ENCODE assay signal across 8 cellular contexts in genomic region chr17:59839646-59840328, GRCh38. TPM values are rescaled to one million over a fixed set of nuclear protein-coding genes. Genes with fewer than 3 reads are reported as not detected.
A peak's percentile ranks its signal among the peaks of the same experiment; 100 is the strongest.
DNase-seq lines count a peak whose midpoint lies in the region; ATAC-seq, FAIRE-seq and TF ChIP-seq lines count a peak whose summit lies in the region.

No MANE protein-coding gene starts in this region.

- FAIRE-seq in frontal cortex (lab: Jason Lieb, UNC), result no peak

- peak overlapping the region; percentile 98 to 100 for H3K4me3 Mint-ChIP-seq in CD14-positive monocyte
- H3K4me3 Mint-ChIP-seq in central memory CD8-positive, alpha-beta T cell, result peak overlapping the region; percentile 96

- H3K9me3 ChIP-seq in KOPT-K1 (ENCODE audit: insufficient read depth, low read length, poor library complexity, severe bottlenecking), result no peaks in the 10 kb centered on the region
- no peaks in the 10 kb centered on the region for H3K9me3 ChIP-seq in mucosa of stomach (ENCODE audit: control insufficient read depth, low read length)

- TF ChIP-seq CTCF in CD14-positive monocyte (IDR thresholded peaks at IDR 0.05), result no peak

- peaks cover 45% of the 10 kb centered on the region for H3K4me1 Mint-ChIP-seq in CD14-positive monocyte
- H3K4me1 Mint-ChIP-seq in central memory CD8-positive, alpha-beta T cell, result peaks cover 67% of the 10 kb centered on the region

- intact Hi-C loops in CD14-positive monocyte (cut with micrococcal nuclease), result loop anchor here (5.0 to 10.0 kb wide), 4 partner anchors 32 to 215 kb away; no protein-coding TSS in a partner anchor

- ATAC-seq in central memory CD8-positive, alpha-beta T cell (replicated peaks; ENCODE audit: extremely low read depth, poor library complexity, severe bottlenecking), result no peak
- ATAC-seq in GM18909 (IDR thresholded peaks at IDR 0.05; ENCODE audit: poor library complexity, unreplicated experiment), result no peak

- peak overlapping the region; percentile 97 for H3K4me3 ChIP-seq in mucosa of stomach (ENCODE audit: low read length)

- H3K4me1 ChIP-seq in mucosa of stomach (ENCODE audit: control insufficient read depth, insufficient read depth, low read length), result peaks cover 16% of the 10 kb centered on the region

- H3K27me3 ChIP-seq in mucosa of stomach (ENCODE audit: control insufficient read depth, insufficient read depth, low read length), result no peaks in the 10 kb centered on the region

- H3K9ac ChIP-seq in mucosa of stomach (ENCODE audit: low read length), result peak overlapping the region; percentile 99

- no peaks in the 10 kb centered on the region for H3K27me3 Mint-ChIP-seq in CD14-positive monocyte (ENCODE audit: low read depth in 3 of 3)
- no peaks in the 10 kb centered on the region for H3K27me3 Mint-ChIP-seq in central memory CD8-positive, alpha-beta T cell

- H3K36me3 ChIP-seq in KOPT-K1 (ENCODE audit: insufficient read depth, low read length) (peaks cover 34% of the 10 kb centered on the region), mucosa of stomach (ENCODE audit: control insufficient read depth, insufficient read depth, low read length) (peaks cover 29% of the 10 kb centered on the region)

- peaks cover 0 to 5% (median 0%) of the 10 kb centered on the region in 7 donors for H3K9me3 Mint-ChIP-seq in CD14-positive monocyte
- H3K9me3 Mint-ChIP-seq in central memory CD8-positive, alpha-beta T cell, result no peaks in the 10 kb centered on the region

- H3K27ac Mint-ChIP-seq in CD14-positive monocyte, result peak overlapping the region; percentile 31 to 100 (median 96)
- H3K27ac Mint-ChIP-seq in central memory CD8-positive, alpha-beta T cell (ENCODE audit: low read depth), result peak overlapping the region; percentile 97

- peak overlapping the region; percentile 86 for H3K27ac ChIP-seq in KOPT-K1 (ENCODE audit: low read depth, low read length, poor library complexity, severe bottlenecking)

- no peak for DNase-seq in CD14-positive monocyte (ENCODE audit: low spot score)
- no peak for DNase-seq in central memory CD8-positive, alpha-beta T cell (ENCODE audit: low spot score in 2 of 2)
- DNase-seq in NCI-H128 (lab: John Stamatoyannopoulos, UW; ENCODE audit: unreplicated experiment), result no peak
- DNase-seq in C1 segment of cervical spinal cord (lab: John Stamatoyannopoulos, UW), result no peak
- no peak for DNase-seq in frontal cortex (ENCODE audit: low spot score in 2 of 2)

- H3K36me3 Mint-ChIP-seq in CD14-positive monocyte, result peaks cover 45 to 62% of the 10 kb centered on the region in 2 donors
- H3K36me3 Mint-ChIP-seq in central memory CD8-positive, alpha-beta T cell (ENCODE audit: insufficient read depth), result peaks cover 57% of the 10 kb centered on the region

RNA-seq across cellular contexts. Expression of gene TUBD1, which starts 53.0 kb away (rescaled TPM):
- 1 to 10 TPM; 2.9 to 7.3 TPM for polyA plus RNA-seq in CD14-positive monocyte
- 11.0 TPM for total RNA-seq in frontal cortex

RNA-seq across cellular contexts. Expression of gene RPS6KB1, which starts 53.1 kb away (rescaled TPM):
- 10 to 100 TPM; 15.8 to 15.9 TPM for polyA plus RNA-seq in CD14-positive monocyte
- total RNA-seq in frontal cortex, result 36.3 TPM
